In the genomic region with DNA sequence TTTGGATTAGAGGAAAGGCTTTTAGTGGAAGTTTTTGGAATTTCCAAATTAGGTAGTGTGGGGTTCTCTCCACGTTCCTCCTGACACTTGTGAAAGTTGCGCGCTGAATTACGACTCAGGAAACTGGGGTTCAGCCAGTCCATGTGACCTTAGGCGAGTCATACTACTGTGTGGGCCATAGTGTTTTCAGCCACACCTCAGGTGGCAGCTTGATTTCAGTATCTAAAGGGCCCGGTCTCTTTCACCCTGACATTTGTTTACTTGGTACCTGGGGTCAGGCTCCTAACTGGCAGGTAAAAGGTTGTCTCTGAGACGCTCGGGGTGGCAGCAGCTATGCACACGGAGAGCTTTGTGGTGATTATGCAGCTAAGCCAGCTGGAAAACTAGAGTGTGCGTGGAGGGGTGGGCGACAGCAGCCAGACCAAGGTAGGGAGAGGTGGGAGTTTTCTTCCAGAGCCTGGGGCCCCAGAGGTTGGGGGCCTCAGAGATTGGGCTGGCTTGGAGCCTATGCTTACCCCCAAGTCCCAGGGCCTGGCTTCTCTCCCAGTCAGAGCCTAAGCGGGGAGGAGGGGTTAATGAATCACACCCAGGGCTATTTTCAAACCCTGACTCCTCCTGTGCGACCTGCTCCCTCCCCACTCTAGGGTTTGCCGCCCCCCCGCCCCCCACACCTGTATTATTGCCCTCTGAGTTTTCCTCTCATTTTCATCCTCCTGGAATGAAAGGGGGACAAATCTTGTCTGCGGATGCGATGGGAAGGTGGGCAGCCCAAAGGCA, we compare ENCODE assay signal across 8 cellular contexts. TPM values are rescaled to one million over a fixed set of nuclear protein-coding genes. Genes with fewer than 3 reads are reported as not detected.
A peak's percentile ranks its signal among the peaks of the same experiment; 100 is the strongest.
DNase-seq lines count a peak whose midpoint lies in the region; ATAC-seq and TF ChIP-seq lines count a peak whose summit lies in the region.

No MANE protein-coding gene starts in this region.

- H2BK20ac ChIP-seq in H9 (ENCODE audit: low read depth, low read length, poor library complexity, severe bottlenecking), result no peak overlapping the region

- no peak overlapping the region; a peak in 1 of 7 replicates for H3K27ac Mint-ChIP-seq in H9

- DNase-seq in A172 (ENCODE audit: low spot score), result peak; percentile 10
- no peak for DNase-seq in H9
- peak in 1 of 2 donors; percentile 3 for DNase-seq in cardiac fibroblast (ENCODE audit: low read depth in 2 of 2)
- no peak for DNase-seq in pons (ENCODE audit: low spot score)
- DNase-seq in AG08395 (ENCODE audit: low spot score), result no peak
- DNase-seq in C1 segment of cervical spinal cord (lab: John Stamatoyannopoulos, UW), result no peak

- H3K9me3 Mint-ChIP-seq in H9, result peaks cover 72% of the 10 kb centered on the region in 2 experiments

- no peak overlapping the region; the same call in 1 of the 2 replicates for H2BK15ac ChIP-seq in H9 (ENCODE audit: low read depth, low read length)

- no peak overlapping the region for H4K5ac ChIP-seq in H9 (ENCODE audit: insufficient read length, low read depth, low read length)

- H3K4ac ChIP-seq in H9 (ENCODE audit: low read depth, low read length), result no peak overlapping the region

- peaks cover 0 to 8% (median 2%) of the 10 kb centered on the region in 3 experiments; a peak in 5 of 7 replicates for H3K36me3 Mint-ChIP-seq in H9 (ENCODE audit: insufficient read depth in 1 of 3, low read depth in 3 of 3)

- no peak overlapping the region for H2BK120ac ChIP-seq in H9 (ENCODE audit: low read depth, low read length, poor library complexity, severe bottlenecking)

- peak overlapping the region; percentile 59 for H3K4me2 ChIP-seq in H9 (ENCODE audit: insufficient read depth, insufficient read length, low read length)

- H4K91ac ChIP-seq in H9 (ENCODE audit: insufficient read length, low read depth, low read length), result no peak overlapping the region

- H3T11ph ChIP-seq in H9 (ENCODE audit: low read length), result no peak overlapping the region

- no peak overlapping the region for H3K18ac ChIP-seq in H9 (ENCODE audit: insufficient read length, low read depth, low read length)

- H3K4me1 ChIP-seq in H9 (ENCODE audit: insufficient read depth, low read length), result peaks cover 2% of the 10 kb centered on the region; the same call in 1 of the 2 replicates
- H3K4me1 ChIP-seq in mucosa of rectum (ENCODE audit: control insufficient read depth in 2 of 2, insufficient read depth in 2 of 2, low read length in 2 of 2), result no peaks in the 10 kb centered on the region

- H3K9me3 ChIP-seq in H9 (ENCODE audit: control insufficient read depth, low read depth, low read length), result peaks cover 45% of the 10 kb centered on the region
- no peaks in the 10 kb centered on the region for H3K9me3 ChIP-seq in mucosa of rectum (ENCODE audit: control insufficient read depth in 2 of 2, low read length in 2 of 2)

- H2BK12ac ChIP-seq in H9 (ENCODE audit: insufficient read length, low read depth, low read length), result no peak overlapping the region

- H2AFZ ChIP-seq in H9 (ENCODE audit: low read length), result no peak overlapping the region

- no peaks in the 10 kb centered on the region for H4K20me1 ChIP-seq in H9 (ENCODE audit: control insufficient read depth, insufficient read depth, insufficient read length)

- no peaks in the 10 kb centered on the region for H3K79me1 ChIP-seq in H9 (ENCODE audit: insufficient read depth, low read depth, low read length, poor library complexity, severe bottlenecking)

- H3K27me3 ChIP-seq in H9 (ENCODE audit: insufficient read depth, low read length) (no peaks in the 10 kb centered on the region; the same call in 1 of the 2 replicates), mucosa of rectum (ENCODE audit: control insufficient read depth in 2 of 2, insufficient read depth in 2 of 2, low read length in 2 of 2) (peaks cover 12 to 28% of the 10 kb centered on the region in 2 donors)

- H3K79me2 ChIP-seq in H9 (ENCODE audit: insufficient read depth, low read length), result no peaks in the 10 kb centered on the region

- peak overlapping the region; percentile 55 to 76 for H3K4me3 Mint-ChIP-seq in H9

- H3K23ac ChIP-seq in H9 (ENCODE audit: insufficient read length, low read depth, low read length), result no peak overlapping the region

- no peak overlapping the region for H3K56ac ChIP-seq in H9 (ENCODE audit: insufficient read length, low read depth, low read length)

- WGBS in H9 (ENCODE audit: extremely low coverage, insufficient read length, low lambda C conversion rate), result no CpG with 5 or more reads among the region's 17 CpGs

- H3K23me2 ChIP-seq in H9 (ENCODE audit: insufficient read length, low read depth, low read length, poor library complexity, severe bottlenecking), result no peaks in the 10 kb centered on the region

- no peaks in the 10 kb centered on the region for H3K36me3 ChIP-seq in mucosa of rectum (ENCODE audit: control insufficient read depth in 2 of 2, insufficient read depth in 2 of 2, low read length in 2 of 2)

- H3K9ac ChIP-seq in H9 (ENCODE audit: extremely low read depth, insufficient read length, low read length) (no peak overlapping the region), mucosa of rectum (ENCODE audit: low read depth in 1 of 2, low read length in 2 of 2) (no peak overlapping the region)

- H3K14ac ChIP-seq in H9 (ENCODE audit: insufficient read depth, low read length), result no peak overlapping the region

- H2AK5ac ChIP-seq in H9 (ENCODE audit: insufficient read length, low read length), result no peak overlapping the region

- H2BK5ac ChIP-seq in H9 (ENCODE audit: insufficient read length, low read length), result no peak overlapping the region

- no peak overlapping the region for H4K8ac ChIP-seq in H9 (replicated peaks; ENCODE audit: insufficient read length, low read depth, low read length)

- peak overlapping the region; percentile 56 to 63 for H3K4me3 ChIP-seq in cardiac fibroblast (replicated peaks in 1 of 2; ENCODE audit: low read depth in 2 of 2, low read length in 2 of 2)
- peak overlapping the region; percentile 9 to 16 for H3K4me3 ChIP-seq in mucosa of rectum (ENCODE audit: low read length in 2 of 2)

- H3K27me3 Mint-ChIP-seq in H9 (ENCODE audit: low read depth), result peaks cover 33% of the 10 kb centered on the region

- ATAC-seq in HG03521 (IDR thresholded peaks at IDR 0.05; ENCODE audit: unreplicated experiment), result no peak

- TF ChIP-seq CTCF in H9 (conservative IDR thresholded peaks at IDR 0.05), result no peak
- no peak for TF ChIP-seq CTCF in cardiac fibroblast (IDR thresholded peaks at IDR 0.05; ENCODE audit: low read depth, low read length)

- H3K4me1 Mint-ChIP-seq in H9, result peaks cover 16 to 26% of the 10 kb centered on the region in 2 experiments; a peak in 3 of 4 replicates

- no peak overlapping the region for H3K27ac ChIP-seq in H9 (ENCODE audit: insufficient read length, low read depth, low read length)
- no peak overlapping the region for H3K27ac ChIP-seq in mucosa of rectum (ENCODE audit: low read depth in 2 of 2, low read length in 2 of 2)

RNA-seq across cellular contexts. Expression of a gene that starts 47.2 kb away (rescaled TPM):
- total RNA-seq in A172 (2014; rRNA removed; shearing (Covaris generic)), result 4.6 and 4.9 TPM in 2 replicates
- 0.39 and 0.52 TPM in 2 replicates for total RNA-seq in H9 (2021)
